8 cellular contexts compared by ENCODE assay signal in genomic region chr18:58781627-58782194, GRCh38.
DNase-seq lines count a peak whose midpoint lies in the region; ATAC-seq and TF ChIP-seq lines count a peak whose summit lies in the region.

No MANE protein-coding gene starts in this region.

- peaks cover 0 to 5% (median 2%) of the 10 kb centered on the region in 4 donors for H3K4me1 Mint-ChIP-seq in CD4-positive, CD25-positive, alpha-beta regulatory T cell

- peak; percentile 63 to 74 for ATAC-seq in CD4-positive, CD25-positive, alpha-beta regulatory T cell (ENCODE audit: low read depth in 2 of 2)
- peak; percentile 68 for ATAC-seq in GM21360 (IDR thresholded peaks at IDR 0.05; ENCODE audit: unreplicated experiment)

- no peaks in the 10 kb centered on the region for H3K36me3 ChIP-seq in CD4-positive, CD25-positive, alpha-beta regulatory T cell (ENCODE audit: control insufficient read depth, insufficient read depth, low read length)
- H3K36me3 ChIP-seq in Loucy (ENCODE audit: insufficient read depth, low read length) (no peaks in the 10 kb centered on the region), tibial artery (no peaks in the 10 kb centered on the region)

- no peak overlapping the region for H3K27ac ChIP-seq in CD4-positive, CD25-positive, alpha-beta regulatory T cell (ENCODE audit: insufficient read depth, low read length, poor library complexity, severe bottlenecking)
- H3K27ac ChIP-seq in RWPE1 (peak overlapping the region; percentile 53), tibial artery (peak overlapping the region; percentile 51 to 63)

- POLR2A ChIA-PET in RWPE1 (lab: Yijun Ruan, JAX; ENCODE audit: low non-redundant PET): no interaction called here

- H3K36me3 Mint-ChIP-seq in CD4-positive, CD25-positive, alpha-beta regulatory T cell: no peaks in the 10 kb centered on the region

- H3K9me2 ChIP-seq in Loucy (replicated peaks; ENCODE audit: low read depth, low read length): no peaks in the 10 kb centered on the region

- DNase-seq in CD4-positive, CD25-positive, alpha-beta regulatory T cell: peak; percentile 38 to 75 (median 70)
- DNase-seq in RWPE1 (ENCODE audit: low spot score): peak; percentile 47
- peak; percentile 26 to 45 for DNase-seq in activated T-helper 1 cell treated with anti-CD3 and anti-CD28 coated beads, Interleukin-2, amount 50 U/mL, for 16 hours (ENCODE audit: low read depth in 1 of 2, low spot score in 1 of 2)
- DNase-seq in foreskin fibroblast: peak; percentile 59 to 85
- peak; percentile 69 for DNase-seq in occipital lobe (lab: John Stamatoyannopoulos, UW)
- peak; percentile 81 to 88 for DNase-seq in tibial artery

- H3F3A ChIP-seq in Loucy (ENCODE audit: low read depth): no peaks in the 10 kb centered on the region

- no peaks in the 10 kb centered on the region for H3K79me2 ChIP-seq in Loucy (ENCODE audit: insufficient read depth, low read length)

- CTCF ChIA-PET in RWPE1 (lab: Yijun Ruan, JAX): interaction anchor here (0.7 to 0.8 kb wide), 2 partner anchors 364 to 432 kb away, joined by 3 to 4 read pairs; no protein-coding TSS in a partner anchor

- H3K27ac Mint-ChIP-seq in CD4-positive, CD25-positive, alpha-beta regulatory T cell: peak overlapping the region in 1 of 3 donors; percentile 78

- intact Hi-C loops in tibial artery (cut with DNase I; ENCODE audit: low total_unique reads): loop anchor here (2.0 kb wide), 1 partner anchor 275 kb away; no protein-coding TSS in a partner anchor

- H3K9ac ChIP-seq in Loucy (ENCODE audit: low read depth, low read length, poor library complexity, severe bottlenecking): no peak overlapping the region

- H3K4me3 Mint-ChIP-seq in CD4-positive, CD25-positive, alpha-beta regulatory T cell: no peak overlapping the region

- H3K4me3 ChIP-seq in CD4-positive, CD25-positive, alpha-beta regulatory T cell (ENCODE audit: low read depth, low read length): no peak overlapping the region
- H3K4me3 ChIP-seq in Loucy (ENCODE audit: low read length, poor library complexity, severe bottlenecking) (no peak overlapping the region), foreskin fibroblast (ENCODE audit: low read depth in 1 of 2, low read length in 2 of 2) (no peak overlapping the region), tibial artery (no peak overlapping the region)

- peaks cover 0 to 1% (median 0%) of the 10 kb centered on the region in 7 donors for H3K9me3 Mint-ChIP-seq in CD4-positive, CD25-positive, alpha-beta regulatory T cell

- no peaks in the 10 kb centered on the region for H3K9me3 ChIP-seq in CD4-positive, CD25-positive, alpha-beta regulatory T cell (ENCODE audit: control insufficient read depth in 2 of 2, low read length in 2 of 2)
- no peaks in the 10 kb centered on the region for H3K9me3 ChIP-seq in Loucy (ENCODE audit: insufficient read depth, low read depth, low read length)
- no peaks in the 10 kb centered on the region for H3K9me3 ChIP-seq in tibial artery

- H3K27me3 ChIP-seq in CD4-positive, CD25-positive, alpha-beta regulatory T cell (ENCODE audit: control insufficient read depth, insufficient read depth, low read length): peaks cover 3% of the 10 kb centered on the region
- H3K27me3 ChIP-seq in Loucy (ENCODE audit: insufficient read depth, low read length, poor library complexity, severe bottlenecking) (no peaks in the 10 kb centered on the region), tibial artery (no peaks in the 10 kb centered on the region)

- peaks cover 25% of the 10 kb centered on the region for H3K27me3 Mint-ChIP-seq in CD4-positive, CD25-positive, alpha-beta regulatory T cell

- H3K4me2 ChIP-seq in Loucy (ENCODE audit: low read depth, low read length, poor library complexity, severe bottlenecking): no peak overlapping the region

- no peak overlapping the region for H2AFZ ChIP-seq in Loucy (ENCODE audit: low read length)

- peak; percentile 89 for TF ChIP-seq CTCF in Loucy (conservative IDR thresholded peaks at IDR 0.05; ENCODE audit: low read length)
- peak; percentile 88 for TF ChIP-seq CTCF in RWPE1 (conservative IDR thresholded peaks at IDR 0.05; ENCODE audit: low read depth)
- TF ChIP-seq CTCF in foreskin fibroblast (IDR thresholded peaks at IDR 0.05; ENCODE audit: low read depth, low read length): peak; percentile 84
- TF ChIP-seq CTCF in tibial artery (IDR thresholded peaks at IDR 0.05): peak; percentile 85 to 98

- H4K20me1 ChIP-seq in Loucy (ENCODE audit: insufficient read depth, low read length, poor library complexity, severe bottlenecking): no peaks in the 10 kb centered on the region

- H3K4me1 ChIP-seq in CD4-positive, CD25-positive, alpha-beta regulatory T cell (ENCODE audit: control insufficient read depth, insufficient read depth, low read length, poor library complexity, severe bottlenecking): no peaks in the 10 kb centered on the region
- H3K4me1 ChIP-seq in Loucy (ENCODE audit: insufficient read depth, low read length, poor library complexity, severe bottlenecking) (no peaks in the 10 kb centered on the region), tibial artery (peaks cover 0 to 37% (median 20%) of the 10 kb centered on the region in 4 donors)
